Comparison of ENCODE assay signal across 16 cellular contexts in the genomic region with DNA sequence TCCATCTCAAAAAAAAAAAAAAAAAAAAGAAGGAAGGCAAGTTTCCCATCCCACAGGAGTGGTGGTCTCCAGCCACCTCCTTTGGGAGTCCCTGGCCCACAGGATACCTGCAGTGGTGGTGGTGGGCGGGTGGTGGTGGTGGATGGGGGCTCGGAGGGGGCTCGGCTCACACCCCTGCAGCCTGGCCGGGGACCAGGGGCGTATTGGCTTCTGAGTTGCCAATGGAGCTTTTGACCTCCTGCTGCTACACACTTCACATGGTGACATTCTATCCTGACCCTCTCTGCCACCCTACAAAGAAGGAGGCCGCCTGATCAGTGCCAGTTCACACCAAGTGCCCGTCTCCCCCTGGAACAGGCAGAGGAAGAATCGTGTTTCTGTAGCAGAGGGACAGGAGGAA.
DNase-seq lines count a peak whose midpoint lies in the region; FAIRE-seq and TF ChIP-seq lines count a peak whose summit lies in the region.
"Had no signal": no experiment of that assay in that cellular context is flagged by ENCODE, and none has a peak within 500 bp of the region (broad histone marks: within the 10 kb centered on the region; RNA-seq: fewer than 3 reads in every experiment).

No MANE protein-coding gene starts in this region.

- H3K4me1 Mint-ChIP-seq in activated CD4-positive, alpha-beta T cell treated with anti-CD3 and anti-CD28 coated beads, Interleukin-2, amount 10 ng/mL, durations not matched to agents 24 days and 14 days, result peaks cover 34% of the 10 kb centered on the region
- H3K4me1 Mint-ChIP-seq in IgD-negative memory B cell, result peaks cover 17 to 29% (median 27%) of the 10 kb centered on the region in 3 donors

- H3K4me3 Mint-ChIP-seq in activated CD4-positive, alpha-beta T cell treated with anti-CD3 and anti-CD28 coated beads, Interleukin-2, amount 10 ng/mL, durations not matched to agents 24 days and 14 days, result no peak overlapping the region
- no peak overlapping the region for H3K4me3 Mint-ChIP-seq in IgD-negative memory B cell
- H3K4me3 Mint-ChIP-seq: GM23338 had no signal

- peak overlapping the region; percentile 79 for H3K27ac Mint-ChIP-seq in activated CD4-positive, alpha-beta T cell treated with anti-CD3 and anti-CD28 coated beads, Interleukin-2, amount 10 ng/mL, durations not matched to agents 24 days and 14 days
- peak overlapping the region in 2 of 3 donors; percentile 31 to 58 for H3K27ac Mint-ChIP-seq in IgD-negative memory B cell
- H3K27ac Mint-ChIP-seq: GM23338 had no signal

- H3K4me1 ChIP-seq in BE2C, result no peaks in the 10 kb centered on the region
- H3K4me1 ChIP-seq: thyroid gland had no signal

- no peaks in the 10 kb centered on the region for H3K9me3 ChIP-seq in BE2C
- H3K9me3 ChIP-seq: esophagus muscularis mucosa, thyroid gland had no signal

- FAIRE-seq in RCC 7860 (lab: Jason Lieb, UNC), result no peak

- H3K27ac ChIP-seq in coronary artery, result no peak overlapping the region
- H3K27ac ChIP-seq: esophagus muscularis mucosa, thyroid gland had no signal

- no peak for TF ChIP-seq CTCF in coronary artery (IDR thresholded peaks at IDR 0.05)
- TF ChIP-seq CTCF in BE2C (IDR thresholded peaks at IDR 0.05; ENCODE audit: low read depth, low read length), result no peak

- H3K27me3 ChIP-seq in BE2C, result no peaks in the 10 kb centered on the region
- H3K27me3 ChIP-seq: esophagus muscularis mucosa, thyroid gland had no signal

- no peaks in the 10 kb centered on the region for H3K36me3 ChIP-seq in BE2C
- H3K36me3 ChIP-seq: thyroid gland had no signal

- H3K4me3 ChIP-seq in coronary artery, result no peak overlapping the region
- H3K4me3 ChIP-seq in BE2C (ENCODE audit: low read depth, low read length), result no peak overlapping the region
- H3K4me3 ChIP-seq: esophagus muscularis mucosa, GM23338, thyroid gland had no signal

- H3K36me3 Mint-ChIP-seq in activated CD4-positive, alpha-beta T cell treated with anti-CD3 and anti-CD28 coated beads, Interleukin-2, amount 10 ng/mL, durations not matched to agents 24 days and 14 days (ENCODE audit: low read depth), result peaks cover 33% of the 10 kb centered on the region
- no peaks in the 10 kb centered on the region for H3K36me3 Mint-ChIP-seq in IgD-negative memory B cell

- no peaks in the 10 kb centered on the region for H3K9me3 Mint-ChIP-seq in activated CD4-positive, alpha-beta T cell treated with anti-CD3 and anti-CD28 coated beads, Interleukin-2, amount 10 ng/mL, durations not matched to agents 24 days and 14 days
- no peaks in the 10 kb centered on the region for H3K9me3 Mint-ChIP-seq in IgD-negative memory B cell
- H3K9me3 Mint-ChIP-seq: GM23338 had no signal

- H3K27me3 Mint-ChIP-seq in activated CD4-positive, alpha-beta T cell treated with anti-CD3 and anti-CD28 coated beads, Interleukin-2, amount 10 ng/mL, durations not matched to agents 24 days and 14 days, result no peaks in the 10 kb centered on the region
- no peaks in the 10 kb centered on the region for H3K27me3 Mint-ChIP-seq in IgD-negative memory B cell

- intact Hi-C loops in activated CD4-positive, alpha-beta T cell treated with anti-CD3 and anti-CD28 coated beads, Interleukin-2, amount 10 ng/mL, durations not matched to agents 24 days and 14 days (cut with micrococcal nuclease), result no loop called here

- no peak for DNase-seq in activated CD4-positive, alpha-beta T cell treated with anti-CD3 and anti-CD28 coated beads, Interleukin-2, amount 10 ng/mL, durations not matched to agents 24 days and 14 days
- DNase-seq in activated CD4-positive, alpha-beta T cell treated with anti-CD3 and anti-CD28 coated beads, Interleukin-2, amount 50 U/mL, for 1 hour, result no peak
- DNase-seq in coronary artery (ENCODE audit: low spot score), result peak; percentile 61
- DNase-seq in stimulated activated CD8-positive, alpha-beta memory T cell treated with anti-CD3 and anti-CD28 coated beads, Interleukin-4, amount 100 ng/mL, for 48 hours, result peak; percentile 19
- no peak for DNase-seq in RCC 7860 (ENCODE audit: low spot score)
- DNase-seq in BE2C, result no peak
- DNase-seq in SIG-M5 treated with dmso at 0.1 percent for 504 hours (lab: John Stamatoyannopoulos, UW; ENCODE audit: unreplicated experiment), result no peak
- DNase-seq: activated effector memory CD4-positive, alpha-beta T cell treated with Interleukin-2 at 50 U/mL for 16 hours; dermis blood vessel endothelial cell; mesenchymal stem cell; NCI-H146; NCI-H510A treated with DMSO at 0.1 percent for 48 hours; thyroid gland had no signal

Comparison
In these comparisons a context has a peak if more than half of its experiments do, and no peak if none do; other contexts are left out.
1. DNase-seq: peak in coronary artery (single experiment) and stimulated activated CD8-positive, alpha-beta memory T cell treated with anti-CD3 and anti-CD28 coated beads, Interleukin-4, amount 100 ng/mL, for 48 hours (single experiment); none in activated CD4-positive, alpha-beta T cell treated with anti-CD3 and anti-CD28 coated beads, Interleukin-2, amount 10 ng/mL, durations not matched to agents 24 days and 14 days (single experiment), activated CD4-positive, alpha-beta T cell treated with anti-CD3 and anti-CD28 coated beads, Interleukin-2, amount 50 U/mL, for 1 hour (single experiment), RCC 7860 (single experiment), BE2C (single experiment) and SIG-M5 treated with dmso at 0.1 percent for 504 hours (single experiment).